In genomic region chr15:58524247-58524646, GRCh38 we compare ENCODE assay signal across 24 cellular contexts.
DNase-seq lines count a peak whose midpoint lies in the region; ATAC-seq, FAIRE-seq and TF ChIP-seq lines count a peak whose summit lies in the region.
"Had no signal": no experiment of that assay in that cellular context is flagged by ENCODE, and none has a peak within 500 bp of the region (broad histone marks: within the 10 kb centered on the region; RNA-seq: fewer than 3 reads in every experiment).

No MANE protein-coding gene starts in this region.

- in situ Hi-C loops in HepG2 (cut with HindIII; ENCODE audit: extremely low pct_ligation_motif_present, low pct_unique_long_range_greater_than_20kb): loop anchor here (10.0 kb wide), 1 partner anchor 49 kb away; no protein-coding TSS in a partner anchor

- 76% methylated on average over 2 of the region's 2 CpGs for WGBS in A549 (ENCODE audit: missing lambda C conversion rate)
- WGBS in HepG2 (ENCODE audit: low lambda C conversion rate): 98% methylated on average over 2 of the region's 2 CpGs

- intact Hi-C loops in HepG2 (cut with micrococcal nuclease; ENCODE audit: unreplicated experiment) (no loop called here), vagina (cut with DNase I) (no loop called here)

- FAIRE-seq in A549 (lab: Jason Lieb, UNC): no peak
- FAIRE-seq in HepG2 (lab: Jason Lieb, UNC): no peak
- FAIRE-seq: frontal cortex, GM18507 had no signal

- H3K79me2 ChIP-seq in HepG2 (ENCODE audit: insufficient read depth, low read length): no peaks in the 10 kb centered on the region

- peak; percentile 60 to 87; a peak in 3 of 5 replicates for TF ChIP-seq EP300 in A549 (IDR thresholded peaks at IDR 0.05)
- TF ChIP-seq EP300 in HepG2 (IDR thresholded peaks at IDR 0.05; ENCODE audit: low read depth in 2 of 2, low read length in 2 of 2): no peak; a peak in 1 of 4 replicates
- no peak for TF ChIP-seq EP300 in HepG2 (CRISPR knock-in tag; IDR thresholded peaks at IDR 0.05; ENCODE audit: borderline replicate concordance)

- no peak for TF ChIP-seq CTCF in A549 (IDR thresholded peaks at IDR 0.05)
- no peak for TF ChIP-seq CTCF in fibroblast of pulmonary artery (IDR thresholded peaks at IDR 0.05; ENCODE audit: low read length, missing control alignments)
- TF ChIP-seq CTCF in HepG2 (CRISPR knock-in tag; IDR thresholded peaks at IDR 0.05): no peak
- no peak for TF ChIP-seq CTCF in vagina (IDR thresholded peaks at IDR 0.05)

- no peaks in the 10 kb centered on the region for H3K9me3 ChIP-seq in A549
- H3K9me3 ChIP-seq in HepG2 (ENCODE audit: low read length): no peaks in the 10 kb centered on the region
- no peaks in the 10 kb centered on the region for H3K9me3 ChIP-seq in vagina
- H3K9me3 ChIP-seq: body of pancreas, lower lobe of right lung, SK-N-SH, upper lobe of left lung had no signal

- ATAC-seq in A549 (no peak), HepG2 (no peak), GM18520 (IDR thresholded peaks at IDR 0.05; ENCODE audit: unreplicated experiment) (no peak)
- ATAC-seq: activated T-helper 17 cell treated with anti-CD3 and anti-CD28 coated beads, Interleukin-2, amount 50 U/mL, for 72 hours; body of pancreas had no signal

- H3K4me3 ChIP-seq in A549: no peak overlapping the region
- H3K4me3 ChIP-seq in fibroblast of pulmonary artery (replicated peaks; ENCODE audit: low read depth, low read length): no peak overlapping the region
- H3K4me3 ChIP-seq in HepG2 (replicated peaks in 1 of 3; ENCODE audit: insufficient read depth in 1 of 3, low read depth in 2 of 3, low read length in 3 of 3): no peak overlapping the region
- no peak overlapping the region for H3K4me3 ChIP-seq in vagina
- H3K4me3 ChIP-seq: body of pancreas, lower lobe of right lung, upper lobe of left lung had no signal

- POLR2A ChIA-PET in A549 (lab: Yijun Ruan, JAX): interaction anchor here (1.6 kb wide), 1 partner anchor 23 kb away, joined by 6 read pairs; no protein-coding TSS in a partner anchor
- POLR2A ChIA-PET in HepG2 (lab: Yijun Ruan, JAX): interaction anchor here (0.9 to 1.4 kb wide), 2 partner anchors 28 to 48 kb away, joined by 3 to 4 read pairs; no protein-coding TSS in a partner anchor

- H3K36me3 ChIP-seq in HepG2 (replicated peaks in 1 of 2; ENCODE audit: control insufficient read depth in 1 of 2, insufficient read depth in 2 of 2, low read length in 2 of 2) (no peaks in the 10 kb centered on the region), vagina (no peaks in the 10 kb centered on the region)
- H3K36me3 ChIP-seq: lower lobe of right lung, upper lobe of left lung had no signal

- peak overlapping the region; percentile 31 for H3K4me2 ChIP-seq in A549
- no peak overlapping the region for H3K4me2 ChIP-seq in HepG2 (ENCODE audit: low read depth, low read length)
- H3K4me2 ChIP-seq: SK-N-SH had no signal

- H3K4me1 ChIP-seq in A549 (peaks cover 75% of the 10 kb centered on the region), HepG2 (ENCODE audit: insufficient read depth, low read length) (peaks cover 57% of the 10 kb centered on the region), vagina (peaks cover 39% of the 10 kb centered on the region)

- CTCF ChIA-PET in A549 (lab: Yijun Ruan, JAX) (no interaction called here), HepG2 (lab: Yijun Ruan, JAX; ENCODE audit: low intra/inter-chr PET ratio, low total read pairs) (no interaction called here)

- no peak overlapping the region for H2AFZ ChIP-seq in HepG2 (ENCODE audit: low read length)

- no TSS peak for BruUV-seq in HepG2 (replicated peaks; lab: Mats Ljungman, UMichigan)

- no peak overlapping the region for H3K9ac ChIP-seq in HepG2 (ENCODE audit: insufficient read depth, low read depth, low read length)
- H3K9ac ChIP-seq: SK-N-SH had no signal

- H3K27me3 ChIP-seq in HepG2 (ENCODE audit: control insufficient read depth in 1 of 2, insufficient read depth in 2 of 2, low read length in 2 of 2): no peaks in the 10 kb centered on the region
- H3K27me3 ChIP-seq in vagina: no peaks in the 10 kb centered on the region
- H3K27me3 ChIP-seq: body of pancreas, upper lobe of left lung had no signal

- H3K27ac ChIP-seq in A549: peak overlapping the region; percentile 52 to 66
- no peak overlapping the region for H3K27ac ChIP-seq in HepG2 (ENCODE audit: extremely low read length, insufficient read depth, low read length)
- H3K27ac ChIP-seq in vagina: no peak overlapping the region
- H3K27ac ChIP-seq: lower lobe of right lung had no signal

- TF ChIP-seq POLR2A in A549 (IDR thresholded peaks at IDR 0.05; ENCODE audit: low read length) (no peak), HepG2 (IDR thresholded peaks at IDR 0.05; ENCODE audit: insufficient read depth in 1 of 2, low read depth in 2 of 2, low read length in 2 of 2) (no peak), vagina (IDR thresholded peaks at IDR 0.05) (no peak)

- TF ChIP-seq RAD21 in A549 (conservative IDR thresholded peaks at IDR 0.05 in 1 of 2, IDR thresholded peaks at IDR 0.05 in 1 of 2) (no peak; a peak in 1 of 5 replicates), HepG2 (CRISPR knock-in tag; IDR thresholded peaks at IDR 0.05) (no peak)

- H4K20me1 ChIP-seq in HepG2 (ENCODE audit: insufficient read depth, low read length): no peaks in the 10 kb centered on the region

- peak in 1 of 2 experiments; percentile 60 for DNase-seq in A549 (ENCODE audit: low read depth in 1 of 2, low spot score in 1 of 2)
- peak; percentile 55 for DNase-seq in NCI-H226
- DNase-seq in fibroblast of pulmonary artery (ENCODE audit: low read depth): peak; percentile 47
- peak; percentile 10 for DNase-seq in HepG2 (ENCODE audit: low spot score)
- DNase-seq in vagina (ENCODE audit: extremely low spot score in 2 of 2): no peak
- no peak for DNase-seq in dermis blood vessel endothelial cell
- no peak for DNase-seq in cerebellar nuclear complex (lab: John Stamatoyannopoulos, UW)
- DNase-seq: activated CD4-positive, alpha-beta T cell treated with anti-CD3 and anti-CD28 coated beads, Interleukin-2, amount 50 U/mL, for 4 hours; activated CD8-positive, alpha-beta memory T cell treated with anti-CD3 and anti-CD28 coated beads, Interleukin-2, amount 50 U/mL, for 4 hours; activated naive CD8-positive, alpha-beta T cell treated with anti-CD3 and anti-CD28 coated beads, Interleukin-2, amount 10 ng/mL, durations not matched to agents 7 days and 5 days; body of pancreas; DMS53; effector CD4-positive, alpha-beta T cell; GDM1; hypothalamus; lower lobe of right lung; NCI-H1048; NCI-H1930; SK-N-SH had no signal

TF ChIP-seq in A549, 52 proteins besides CTCF, POLR2A, EP300 and RAD21 (continues in another document):
- TF ChIP-seq TP53 (CRISPR knock-in tag; IDR thresholded peaks at IDR 0.05) (no peak), CEBPB (IDR thresholded peaks at IDR 0.05) (peak; percentile 81 to 87), NFE2L2 (conservative IDR thresholded peaks at IDR 0.05; ENCODE audit: low read length) (0 out of 2 replicates have a peak, but pooled peaks have one; percentile 31), MYC (IDR thresholded peaks at IDR 0.05; ENCODE audit: borderline replicate concordance, low read length) (no peak), RNF2 (IDR thresholded peaks at IDR 0.05; ENCODE audit: borderline replicate concordance, low read depth) (no peak), JUN (IDR thresholded peaks at IDR 0.05) (peak; percentile 35 to 57; a peak in 2 of 5 replicates), EHMT2 (IDR thresholded peaks at IDR 0.05; ENCODE audit: low read depth) (peak; percentile 44; the same call in 1 of the 2 replicates)

TF ChIP-seq in HepG2, 621 proteins besides CTCF, POLR2A, EP300 and RAD21:
- TF ChIP-seq ZNF644 (CRISPR knock-in tag; IDR thresholded peaks at IDR 0.05; ENCODE audit: low read depth) (peak; percentile 54; the same call in 1 of the 2 replicates), XRCC5 (optimal IDR thresholded peaks at IDR 0.05; ENCODE audit: low read length) (no peak), FIP1L1 (IDR thresholded peaks at IDR 0.05; ENCODE audit: borderline replicate concordance, insufficient read depth, low read depth, low read length) (no peak), ZNF580 (CRISPR knock-in tag; IDR thresholded peaks at IDR 0.05; ENCODE audit: borderline replicate concordance, low read depth) (no peak), ZNF619 (CRISPR knock-in tag; IDR thresholded peaks at IDR 0.05) (no peak), RFX5 (IDR thresholded peaks at IDR 0.05; ENCODE audit: low read depth, low read length) (no peak), ZNF30 (CRISPR knock-in tag; IDR thresholded peaks at IDR 0.05) (no peak), ZNF501 (CRISPR knock-in tag; IDR thresholded peaks at IDR 0.05) (no peak), SYNCRIP (IDR thresholded peaks at IDR 0.05; ENCODE audit: insufficient read depth, low read depth, low read length) (no peak), SATB2 (CRISPR knock-in tag; IDR thresholded peaks at IDR 0.05) (no peak), MAFF (IDR thresholded peaks at IDR 0.05; ENCODE audit: low read depth, low read length) (peak; percentile 72), RAD51 (IDR thresholded peaks at IDR 0.05; ENCODE audit: borderline replicate concordance) (no peak), ZSCAN20 (CRISPR knock-in tag; IDR thresholded peaks at IDR 0.05; ENCODE audit: borderline replicate concordance) (no peak), MAFK (conservative IDR thresholded peaks at IDR 0.05 in 1 of 2, IDR thresholded peaks at IDR 0.05 in 1 of 2; ENCODE audit: low read length in 2 of 2) (peak; percentile 60 to 79; a peak in 3 of 4 replicates), HNRNPK (IDR thresholded peaks at IDR 0.05; ENCODE audit: low read depth, low read length, poor library complexity, severe bottlenecking) (no peak), E2F1 (CRISPR knock-in tag; IDR thresholded peaks at IDR 0.05) (no peak), ZNF264 (CRISPR knock-in tag; IDR thresholded peaks at IDR 0.05) (no peak)

Comparison
In these comparisons a context has a peak if more than half of its experiments do, and no peak if none do; other contexts are left out.
1. DNase-seq: peak in NCI-H226 (single experiment), fibroblast of pulmonary artery (single experiment) and HepG2 (single experiment); none in vagina (0 of 2), dermis blood vessel endothelial cell (single experiment) and cerebellar nuclear complex (0 of 2).
2. H3K27ac ChIP-seq: peak in A549 (2 of 2); none in HepG2 (single experiment) and vagina (single experiment).
3. Of the 38 proteins assayed by ChIP-seq in both HepG2 and A549: peak only in HepG2: none; only in A549: CEBPB, EHMT2, EP300, JUN and NFE2L2; in both: MAFK; in neither: 32.